In genomic region chr1:184385863-184386262, GRCh38 we compare ENCODE assay signal across 8 cellular contexts. TPM values are rescaled to one million over a fixed set of nuclear protein-coding genes. Genes with fewer than 3 reads are reported as not detected.
DNase-seq lines count a peak whose midpoint lies in the region; ATAC-seq and TF ChIP-seq lines count a peak whose summit lies in the region.

No MANE protein-coding gene starts in this region.

- peak overlapping the region; percentile 75 for H4K91ac ChIP-seq in trophoblast cell (ENCODE audit: low read depth, low read length)

- ATAC-seq in DND-41 (ENCODE audit: insufficient read depth, low read depth) (no peak), GM19328 (IDR thresholded peaks at IDR 0.05; ENCODE audit: unreplicated experiment) (no peak)

- H3K23ac ChIP-seq in trophoblast cell (ENCODE audit: low read length): no peak overlapping the region

- CTCF ChIA-PET in RWPE1 (lab: Yijun Ruan, JAX): no interaction called here

- H3K14ac ChIP-seq in trophoblast cell (ENCODE audit: low read length): peak overlapping the region; percentile 82

- H4K20me1 ChIP-seq in DND-41 (ENCODE audit: insufficient read depth, low read length): peaks cover 9% of the 10 kb centered on the region

- H2BK5ac ChIP-seq in trophoblast cell (ENCODE audit: low read depth, low read length, poor library complexity): no peak overlapping the region

- peak overlapping the region; percentile 64 for H4K8ac ChIP-seq in trophoblast cell (ENCODE audit: low read depth, low read length)

- H3K4me2 ChIP-seq in DND-41 (ENCODE audit: insufficient read depth, low read length): peak overlapping the region; percentile 80
- H3K4me2 ChIP-seq in trophoblast cell (ENCODE audit: low read length): peak overlapping the region; percentile 77

- peak overlapping the region; percentile 39 for H3K4ac ChIP-seq in trophoblast cell (ENCODE audit: low read depth, low read length)

- H2AFZ ChIP-seq in DND-41 (ENCODE audit: low read depth, low read length) (peak overlapping the region; percentile 79), trophoblast cell (ENCODE audit: insufficient read depth, low read length, poor library complexity) (peak overlapping the region; percentile 4)

- peaks cover 18% of the 10 kb centered on the region for H3K79me1 ChIP-seq in trophoblast cell (ENCODE audit: low read length)

- H3K4me1 ChIP-seq in DND-41 (ENCODE audit: insufficient read depth, low read length) (peaks cover 25% of the 10 kb centered on the region), esophagus squamous epithelium (peaks cover 7 to 39% (median 25%) of the 10 kb centered on the region in 3 donors), trophoblast cell (ENCODE audit: control insufficient read depth in 1 of 2, insufficient read depth in 2 of 2, low read length in 2 of 2) (peaks cover 4 to 7% of the 10 kb centered on the region in 2 experiments)

- no peaks in the 10 kb centered on the region for H3K9me3 ChIP-seq in DND-41 (ENCODE audit: insufficient read depth, low read length, severe bottlenecking)
- no peaks in the 10 kb centered on the region for H3K9me3 ChIP-seq in esophagus squamous epithelium
- H3K9me3 ChIP-seq in trophoblast cell (ENCODE audit: insufficient read depth, low read depth, low read length): no peaks in the 10 kb centered on the region

- H3K4me3 ChIP-seq in DND-41 (ENCODE audit: low read depth in 1 of 2, low read length in 2 of 2) (peak overlapping the region in 1 of 2 experiments; percentile 72; a peak in 2 of 4 replicates), esophagus squamous epithelium (peak overlapping the region; percentile 62 to 91 (median 76)), trophoblast cell (ENCODE audit: low read depth, low read length) (peak overlapping the region; percentile 87)

- H3K18ac ChIP-seq in trophoblast cell (ENCODE audit: low read length): peak overlapping the region; percentile 67

- peak overlapping the region; percentile 33 for H4K12ac ChIP-seq in trophoblast cell (ENCODE audit: low read depth, low read length)

- H3K27me3 ChIP-seq in DND-41 (ENCODE audit: insufficient read depth, low read length, poor library complexity) (peaks cover 62% of the 10 kb centered on the region), esophagus squamous epithelium (no peaks in the 10 kb centered on the region), trophoblast cell (ENCODE audit: insufficient read depth, low read length) (no peaks in the 10 kb centered on the region)

- no peak for TF ChIP-seq POLR2A in esophagus squamous epithelium (IDR thresholded peaks at IDR 0.05)

- no peak overlapping the region for H2AK5ac ChIP-seq in trophoblast cell (ENCODE audit: low read length)

- H3K36me3 ChIP-seq in DND-41 (ENCODE audit: insufficient read depth, low read length) (no peaks in the 10 kb centered on the region), esophagus squamous epithelium (no peaks in the 10 kb centered on the region), trophoblast cell (ENCODE audit: control insufficient read depth in 1 of 2, insufficient read depth in 2 of 2, low read length in 2 of 2) (no peaks in the 10 kb centered on the region)

- 55 to 61% methylated on average over 6 to 11 of the region's 11 CpGs for WGBS in esophagus squamous epithelium, 2 donors
- no CpG with 5 or more reads among the region's 11 CpGs for WGBS in trophoblast cell (ENCODE audit: extremely low coverage, insufficient coverage, insufficient read length)

- intact Hi-C loops in esophagus squamous epithelium (cut with DNase I): loop anchor here (10.0 kb wide), 1 partner anchor 179 kb away; no protein-coding TSS in a partner anchor

- H2BK120ac ChIP-seq in trophoblast cell (ENCODE audit: insufficient read depth, low read length, poor library complexity): peak overlapping the region; percentile 79

- H3K79me2 ChIP-seq in DND-41 (ENCODE audit: insufficient read depth, low read length) (no peaks in the 10 kb centered on the region), trophoblast cell (ENCODE audit: control insufficient read depth, insufficient read depth, low read length, poor library complexity) (peaks cover 20% of the 10 kb centered on the region)

- H2BK12ac ChIP-seq in trophoblast cell (ENCODE audit: low read length): no peak overlapping the region

- H3K27ac ChIP-seq in DND-41 (ENCODE audit: low read length) (no peak overlapping the region), RWPE1 (peak overlapping the region; percentile 93), esophagus squamous epithelium (peak overlapping the region; percentile 87 to 94 (median 90)), trophoblast cell (ENCODE audit: low read depth, low read length) (no peak overlapping the region)

- POLR2A ChIA-PET in RWPE1 (lab: Yijun Ruan, JAX; ENCODE audit: low non-redundant PET): no interaction called here

- DNase-seq in DND-41: no peak
- DNase-seq in RWPE1 (ENCODE audit: low spot score): no peak
- no peak for DNase-seq in esophagus squamous epithelium (lab: John Stamatoyannopoulos, UW)
- DNase-seq in trophoblast cell: no peak
- DNase-seq in AG08396 (ENCODE audit: low spot score): no peak
- DNase-seq in globus pallidus (ENCODE audit: low spot score): no peak
- no peak for DNase-seq in NCI-H510A treated with DMSO at 0.1 percent for 48 hours (lab: John Stamatoyannopoulos, UW)

- H3K9ac ChIP-seq in DND-41 (ENCODE audit: low read depth, low read length) (peak overlapping the region; percentile 70), trophoblast cell (ENCODE audit: low read length) (peak overlapping the region; percentile 88)

- TF ChIP-seq CTCF in DND-41 (IDR thresholded peaks at IDR 0.05; ENCODE audit: borderline replicate concordance, extremely low read depth, low read length, poor library complexity, severe bottlenecking) (no peak), RWPE1 (conservative IDR thresholded peaks at IDR 0.05; ENCODE audit: low read depth) (no peak), esophagus squamous epithelium (IDR thresholded peaks at IDR 0.05) (no peak)

RNA-seq across cellular contexts. Expression of gene C1orf21, which starts 1.0 kb away (rescaled TPM):
- 10 to 100 TPM; 14.6 to 55.7 (median 36.2) TPM for total RNA-seq in esophagus squamous epithelium
- 141 and 144 TPM in 2 replicates for polyA plus RNA-seq in trophoblast cell (2013)

Comparison
In these comparisons a context has a peak if more than half of its experiments do, and no peak if none do; other contexts are left out.
1. H3K27ac ChIP-seq: peak in RWPE1 (single experiment) and esophagus squamous epithelium (4 of 4); none in DND-41 (single experiment) and trophoblast cell (single experiment).